In genomic region chr4:152917533-152918395, GRCh38 we compare ENCODE assay signal across 21 cellular contexts.
"Had no signal": no experiment of that assay in that cellular context is flagged by ENCODE, and none has a peak within 500 bp of the region (broad histone marks: within the 10 kb centered on the region; RNA-seq: fewer than 3 reads in every experiment).

No MANE protein-coding gene starts in this region.

- H3K79me2 ChIP-seq: parathyroid adenoma had no signal

- H3K9me3 ChIP-seq: gastrocnemius medialis, prostate gland, testis, uterus had no signal

- DNase-seq: cortex of kidney; dorsolateral prefrontal cortex; effector CD8-positive, alpha-beta T cell; gastrocnemius medialis; heart right ventricle; islet precursor cell; left ventricle myocardium inferior; mesendoderm; naive B cell; sigmoid colon; stimulated activated CD4-positive, alpha-beta T cell treated with anti-CD3 and anti-CD28 coated beads, Interleukin-2, amount 100 ng/mL, for 24 hours; stimulated activated CD4-positive, alpha-beta T cell treated with anti-CD3 and anti-CD28 coated beads, Interleukin-4, amount 100 ng/mL, for 4 hours; stimulated activated naive B cell treated with anti-CD40 and anti-IgM and Interleukin-4, amounts not matched to agents 10 μg/mL and 1 μg/mL and 100 μg/mL, for 72 hours; stimulated activated naive CD8-positive, alpha-beta T cell treated with anti-CD3 and anti-CD28 coated beads, Interleukin-15, amount 100 ng/mL, for 72 hours; testis; trophoblast cell; uterus had no signal

- H3K4me1 ChIP-seq: gastrocnemius medialis, heart right ventricle, left ventricle myocardium inferior, parathyroid adenoma, prostate gland, sigmoid colon, testis, uterus had no signal

- H3K27me3 ChIP-seq: dorsolateral prefrontal cortex, gastrocnemius medialis, heart right ventricle, sigmoid colon, testis, uterus had no signal

- H3K4me3 ChIP-seq: dorsolateral prefrontal cortex, gastrocnemius medialis, heart right ventricle, left ventricle myocardium inferior, prostate gland, sigmoid colon, skin epidermis, testis, uterus had no signal

- ATAC-seq: esophagus mucosa; gastrocnemius medialis; heart right ventricle; stimulated activated naive B cell treated with anti-CD40 and anti-IgM and Interleukin-4, amounts not matched to agents 10 μg/mL and 1 μg/mL and 100 μg/mL, for 72 hours; stimulated activated naive CD8-positive, alpha-beta T cell treated with anti-CD3 and anti-CD28 coated beads, Interleukin-15, amount 100 ng/mL, for 72 hours had no signal

- H3K36me3 ChIP-seq: gastrocnemius medialis, prostate gland, sigmoid colon, uterus had no signal

- H3K9ac ChIP-seq: parathyroid adenoma had no signal

- H3K27ac ChIP-seq: dorsolateral prefrontal cortex, gastrocnemius medialis, heart right ventricle, left ventricle myocardium inferior, parathyroid adenoma, prostate gland, sigmoid colon, skin epidermis, testis, uterus had no signal

- H2AFZ ChIP-seq: parathyroid adenoma had no signal
